Comparison of ENCODE assay signal across 9 cellular contexts in genomic region chr15:74816624-74817369, GRCh38. TPM values are rescaled to one million over a fixed set of nuclear protein-coding genes. Genes with fewer than 3 reads are reported as not detected.
A peak's percentile ranks its signal among the peaks of the same experiment; 100 is the strongest.
DNase-seq lines count a peak whose midpoint lies in the region; ATAC-seq and TF ChIP-seq lines count a peak whose summit lies in the region.
"Had no signal": no experiment of that assay in that cellular context is flagged by ENCODE, and none has a peak within 500 bp of the region (broad histone marks: within the 10 kb centered on the region; RNA-seq: fewer than 3 reads in every experiment).

No MANE protein-coding gene starts in this region.

- H3K36me3 ChIP-seq in heart right ventricle, result no peaks in the 10 kb centered on the region
- no peaks in the 10 kb centered on the region for H3K36me3 ChIP-seq in esophagus squamous epithelium
- H3K36me3 ChIP-seq: ovary had no signal

- no peak for TF ChIP-seq POLR2A in esophagus squamous epithelium (IDR thresholded peaks at IDR 0.05)

- peak overlapping the region; percentile 79 for H3K27ac Mint-ChIP-seq in type B pancreatic cell
- peak overlapping the region in 1 of 2 donors; percentile 84 for H3K27ac Mint-ChIP-seq in activated naive CD4-positive, alpha-beta T cell treated with anti-CD3 and anti-CD28 coated beads, Interleukin-2, amount 50 U/mL, for 72 hours
- H3K27ac Mint-ChIP-seq: activated CD4-positive, alpha-beta memory T cell treated with anti-CD3 and anti-CD28 coated beads, Interleukin-2, amount 10 ng/mL, durations not matched to agents 7 days and 5 days had no signal

- ATAC-seq in heart right ventricle, result peak in 3 of 8 donors; percentile 3 to 11 (median 4)
- ATAC-seq in activated naive CD4-positive, alpha-beta T cell treated with anti-CD3 and anti-CD28 coated beads, Interleukin-2, amount 50 U/mL, for 72 hours, result no peak
- no peak for ATAC-seq in HG03521 (IDR thresholded peaks at IDR 0.05; ENCODE audit: unreplicated experiment)

- H3K9me3 ChIP-seq in heart right ventricle (no peaks in the 10 kb centered on the region), esophagus squamous epithelium (no peaks in the 10 kb centered on the region)
- H3K9me3 ChIP-seq: ovary had no signal

- H3K4me3 ChIP-seq in heart right ventricle, result no peak overlapping the region
- no peak overlapping the region for H3K4me3 ChIP-seq in esophagus squamous epithelium
- H3K4me3 ChIP-seq: ovary had no signal

- H3K4me1 ChIP-seq in heart right ventricle (peaks cover 0 to 25% (median 14%) of the 10 kb centered on the region in 9 donors), esophagus squamous epithelium (peaks cover 7 to 51% (median 27%) of the 10 kb centered on the region in 3 donors)

- no peaks in the 10 kb centered on the region for H3K9me3 Mint-ChIP-seq in type B pancreatic cell
- H3K9me3 Mint-ChIP-seq in activated naive CD4-positive, alpha-beta T cell treated with anti-CD3 and anti-CD28 coated beads, Interleukin-2, amount 50 U/mL, for 72 hours, result no peaks in the 10 kb centered on the region
- H3K9me3 Mint-ChIP-seq: activated CD4-positive, alpha-beta memory T cell treated with anti-CD3 and anti-CD28 coated beads, Interleukin-2, amount 10 ng/mL, durations not matched to agents 7 days and 5 days had no signal

- peak overlapping the region in 9 of 10 donors; percentile 2 to 80 (median 64) for H3K27ac ChIP-seq in heart right ventricle
- H3K27ac ChIP-seq in esophagus squamous epithelium, result peak overlapping the region; percentile 43 to 76 (median 66)
- H3K27ac ChIP-seq: ovary had no signal

- TF ChIP-seq CTCF in heart right ventricle (IDR thresholded peaks at IDR 0.05), result no peak
- no peak for TF ChIP-seq CTCF in esophagus squamous epithelium (IDR thresholded peaks at IDR 0.05)
- no peak for TF ChIP-seq CTCF in type B pancreatic cell (conservative IDR thresholded peaks at IDR 0.05)

- H3K27me3 ChIP-seq in heart right ventricle (peaks cover 0 to 5% (median 0%) of the 10 kb centered on the region in 7 donors), esophagus squamous epithelium (no peaks in the 10 kb centered on the region)
- H3K27me3 ChIP-seq: ovary had no signal

- H3K27me3 Mint-ChIP-seq in type B pancreatic cell, result peaks cover 13% of the 10 kb centered on the region
- H3K27me3 Mint-ChIP-seq: activated CD4-positive, alpha-beta memory T cell treated with anti-CD3 and anti-CD28 coated beads, Interleukin-2, amount 10 ng/mL, durations not matched to agents 7 days and 5 days had no signal

- peaks cover 9% of the 10 kb centered on the region for H3K4me1 Mint-ChIP-seq in type B pancreatic cell (ENCODE audit: unreplicated experiment)

- 50 to 58% methylated on average over 19 of the region's 19 CpGs for WGBS in heart right ventricle, 2 donors
- WGBS in esophagus squamous epithelium, 2 donors, result 36 to 51% methylated on average over 9 of the region's 19 CpGs

- intact Hi-C loops in heart right ventricle (cut with DNase I), result no loop called here
- intact Hi-C loops in cardiac septum (cut with DNase I), result no loop called here
- intact Hi-C loops in esophagus squamous epithelium (cut with DNase I), result no loop called here

- DNase-seq in heart right ventricle, result no peak
- DNase-seq in cardiac septum (ENCODE audit: low spot score), result no peak
- DNase-seq in esophagus squamous epithelium (lab: John Stamatoyannopoulos, UW), result no peak
- no peak for DNase-seq in type B pancreatic cell (ENCODE audit: extremely low spot score, unreplicated experiment)
- DNase-seq in activated naive CD4-positive, alpha-beta T cell treated with anti-CD3 and anti-CD28 coated beads, Interleukin-2, amount 50 U/mL, for 72 hours (ENCODE audit: low spot score in 2 of 2), result no peak
- DNase-seq: activated CD4-positive, alpha-beta memory T cell treated with anti-CD3 and anti-CD28 coated beads, Interleukin-2, amount 10 ng/mL, durations not matched to agents 7 days and 5 days; ovary had no signal

- peak overlapping the region; percentile 44 for H3K4me3 Mint-ChIP-seq in type B pancreatic cell
- H3K4me3 Mint-ChIP-seq: activated CD4-positive, alpha-beta memory T cell treated with anti-CD3 and anti-CD28 coated beads, Interleukin-2, amount 10 ng/mL, durations not matched to agents 7 days and 5 days had no signal

- H3K36me3 Mint-ChIP-seq in type B pancreatic cell, result no peaks in the 10 kb centered on the region
- H3K36me3 Mint-ChIP-seq in activated naive CD4-positive, alpha-beta T cell treated with anti-CD3 and anti-CD28 coated beads, Interleukin-2, amount 50 U/mL, for 72 hours, result no peaks in the 10 kb centered on the region

RNA-seq across cellular contexts. Expression of gene LMAN1L, which starts 4.2 kb away (rescaled TPM):
- total RNA-seq in heart right ventricle, result 10 to 100 TPM in 4 of 10 donors, 1 to 10 TPM in 6; 6.3 to 47.4 (median 9.0) TPM
- 10 to 100 TPM in 1 of 2 donors, under 1 TPM in 1; 0.03 to 18.4 TPM for polyA plus RNA-seq in heart right ventricle
- total RNA-seq in cardiac septum, result 7.9 TPM
- total RNA-seq in esophagus squamous epithelium, result under 1 TPM in 1 of 4 donors, not detected in 3; 0.18 TPM
- not detected in 2 replicates for total RNA-seq in type B pancreatic cell (ENCODE audit: low replicate concordance)
- total RNA-seq in activated naive CD4-positive, alpha-beta T cell treated with anti-CD3 and anti-CD28 coated beads, Interleukin-2, amount 50 U/mL, for 72 hours, result 1 to 10 TPM in 1 of 2 donors, under 1 TPM in 1; 0.27 to 1.1 TPM
- total RNA-seq: HT-29, ovary had no signal
- polyA plus RNA-seq: ovary had no signal

RNA-seq across cellular contexts. Expression of gene CPLX3, which starts 9.6 kb away (rescaled TPM):
- total RNA-seq in heart right ventricle (1 to 10 TPM in 7 of 10 donors, under 1 TPM in 2, not detected in 1; 0.64 to 6.1 (median 1.3) TPM), cardiac septum (0.67 TPM), esophagus squamous epithelium (under 1 TPM in 1 of 4 donors, not detected in 3; 0.11 TPM), type B pancreatic cell (ENCODE audit: low replicate concordance) (not detected in 2 replicates)
- polyA plus RNA-seq in heart right ventricle, result 10 to 100 TPM in 1 of 2 donors, under 1 TPM in 1; 0.04 to 14.6 TPM
- under 1 TPM in 1 of 2 donors, not detected in 1; 0.25 TPM for total RNA-seq in activated naive CD4-positive, alpha-beta T cell treated with anti-CD3 and anti-CD28 coated beads, Interleukin-2, amount 50 U/mL, for 72 hours
- total RNA-seq: ovary had no signal
- polyA plus RNA-seq: ovary had no signal

RNA-seq across cellular contexts. Expression of gene ULK3, which starts 26.2 kb away (rescaled TPM):
- total RNA-seq in heart right ventricle, result 10 to 100 TPM; 21.3 to 44.0 (median 24.7) TPM
- 10 to 100 TPM; 22.5 to 56.3 TPM for polyA plus RNA-seq in heart right ventricle
- 25.6 TPM for total RNA-seq in cardiac septum
- 100 to 1,000 TPM in 1 of 4 donors, 10 to 100 TPM in 3; 53.3 to 113 (median 60.9) TPM for total RNA-seq in esophagus squamous epithelium
- 44.9 and 46.4 TPM in 2 replicates for total RNA-seq in type B pancreatic cell (ENCODE audit: low replicate concordance)
- total RNA-seq in activated naive CD4-positive, alpha-beta T cell treated with anti-CD3 and anti-CD28 coated beads, Interleukin-2, amount 50 U/mL, for 72 hours, result 10 to 100 TPM; 37.6 to 50.3 TPM

RNA-seq across cellular contexts. Expression of gene CSK, which starts 34.9 kb away (rescaled TPM):
- total RNA-seq in heart right ventricle (10 to 100 TPM; 20.3 to 48.6 (median 24.8) TPM), cardiac septum (29.5 TPM), esophagus squamous epithelium (100 to 1,000 TPM in 1 of 4 donors, 10 to 100 TPM in 3; 30.6 to 130 (median 45.2) TPM), type B pancreatic cell (ENCODE audit: low replicate concordance) (77.4 and 102 TPM in 2 replicates)
- 10 to 100 TPM; 19.7 to 35.2 TPM for polyA plus RNA-seq in heart right ventricle
- 100 to 1,000 TPM; 231 to 297 TPM for total RNA-seq in activated naive CD4-positive, alpha-beta T cell treated with anti-CD3 and anti-CD28 coated beads, Interleukin-2, amount 50 U/mL, for 72 hours

RNA-seq across cellular contexts. Expression of gene SCAMP2, which starts 56.4 kb away (rescaled TPM):
- total RNA-seq in heart right ventricle (10 to 100 TPM; 28.0 to 64.3 (median 39.1) TPM), cardiac septum (33.3 TPM), esophagus squamous epithelium (100 to 1,000 TPM in 1 of 4 donors, 10 to 100 TPM in 3; 65.8 to 131 (median 88.7) TPM), type B pancreatic cell (ENCODE audit: low replicate concordance) (58.0 and 100 TPM in 2 replicates)
- polyA plus RNA-seq in heart right ventricle, result 10 to 100 TPM; 30.9 to 76.7 TPM
- 10 to 100 TPM; 79.5 to 92.7 TPM for total RNA-seq in activated naive CD4-positive, alpha-beta T cell treated with anti-CD3 and anti-CD28 coated beads, Interleukin-2, amount 50 U/mL, for 72 hours
